23 cellular contexts compared by ENCODE assay signal in genomic region chrX:43000121-43000520, GRCh38.
"Had no signal": no experiment of that assay in that cellular context is flagged by ENCODE, and none has a peak within 500 bp of the region (broad histone marks: within the 10 kb centered on the region; RNA-seq: fewer than 3 reads in every experiment).

No MANE protein-coding gene starts in this region.

- H3K4me1 ChIP-seq: colonic mucosa, esophagus muscularis mucosa, left ventricle myocardium inferior, sigmoid colon, testis had no signal

- H3K27me3 ChIP-seq: colonic mucosa, esophagus muscularis mucosa, sigmoid colon, testis had no signal

- H3K36me3 ChIP-seq: colonic mucosa, esophagus muscularis mucosa, left ventricle myocardium inferior, sigmoid colon had no signal

- H3K4me2 ChIP-seq: smooth muscle cell had no signal

- DNase-seq: activated B cell treated with CpG ODN at 0.5 μM for 24 hours; activated CD4-positive, alpha-beta T cell treated with anti-CD3 and anti-CD28 coated beads for 36 hours; activated CD4-positive, alpha-beta T cell treated with anti-CD3 and anti-CD28 coated beads, Interleukin-2, amount 50 U/mL, for 48 hours; activated CD8-positive, alpha-beta memory T cell treated with anti-CD3 and anti-CD28 coated beads, Interleukin-2, amount 50 U/mL, for 48 hours; activated naive CD4-positive, alpha-beta T cell; activated naive CD8-positive, alpha-beta T cell treated with anti-CD3 and anti-CD28 coated beads for 36 hours; activated T-cell treated with anti-CD3 and anti-CD28 coated beads, Interleukin-2, amount 50 U/mL, for 4 hours; central memory CD4-positive, alpha-beta T cell; colonic mucosa; dorsolateral prefrontal cortex; effector memory CD8-positive, alpha-beta T cell; glutamatergic neuron; hippocampal formation; left ventricle myocardium inferior; naive thymus-derived CD8-positive, alpha-beta T cell; retina; sigmoid colon; stimulated activated CD4-positive, alpha-beta T cell treated with anti-CD3 and anti-CD28 coated beads, Interleukin-15, amount 100 ng/mL, for 24 hours; T1000; testis had no signal

- FAIRE-seq: frontal cortex had no signal

- H3K9me3 ChIP-seq: colonic mucosa, esophagus muscularis mucosa, left ventricle myocardium inferior, sigmoid colon, testis had no signal

- H3K27ac ChIP-seq: colonic mucosa, dorsolateral prefrontal cortex, esophagus muscularis mucosa, left ventricle myocardium inferior, sigmoid colon, testis had no signal

- H3K4me3 ChIP-seq: colonic mucosa, dorsolateral prefrontal cortex, esophagus muscularis mucosa, left ventricle myocardium inferior, sigmoid colon, smooth muscle cell, testis had no signal
